1 cellular context compared by ENCODE assay signal in genomic region chr10:34001087-34001580, GRCh38.
TF ChIP-seq lines count a peak whose summit lies in the region.

No MANE protein-coding gene starts in this region.

TF ChIP-seq in HepG2, 621 proteins besides CTCF, POLR2A, EP300 and RAD21 (continued from another document):
- TF ChIP-seq HNRNPL (IDR thresholded peaks at IDR 0.05; ENCODE audit: low read depth, low read length) (no peak), CENPBD1 (CRISPR knock-in tag; IDR thresholded peaks at IDR 0.05; ENCODE audit: borderline replicate concordance, low read depth) (no peak), ONECUT2 (CRISPR knock-in tag; IDR thresholded peaks at IDR 0.05) (no peak), ZNF720 (CRISPR knock-in tag; IDR thresholded peaks at IDR 0.05) (no peak), ZNF781 (CRISPR knock-in tag; IDR thresholded peaks at IDR 0.05; ENCODE audit: borderline replicate concordance, not compliant biosample characterization) (no peak), ZFX (CRISPR knock-in tag; IDR thresholded peaks at IDR 0.05; ENCODE audit: low read depth) (no peak), ZNF337 (CRISPR knock-in tag; IDR thresholded peaks at IDR 0.05; ENCODE audit: borderline replicate concordance, low read depth) (no peak), PCBP2 (optimal IDR thresholded peaks at IDR 0.05; ENCODE audit: low read depth, low read length, poor library complexity, severe bottlenecking) (no peak), SP5 (CRISPR knock-in tag; IDR thresholded peaks at IDR 0.05; ENCODE audit: borderline replicate concordance, low read depth) (no peak)
